In the genomic region with DNA sequence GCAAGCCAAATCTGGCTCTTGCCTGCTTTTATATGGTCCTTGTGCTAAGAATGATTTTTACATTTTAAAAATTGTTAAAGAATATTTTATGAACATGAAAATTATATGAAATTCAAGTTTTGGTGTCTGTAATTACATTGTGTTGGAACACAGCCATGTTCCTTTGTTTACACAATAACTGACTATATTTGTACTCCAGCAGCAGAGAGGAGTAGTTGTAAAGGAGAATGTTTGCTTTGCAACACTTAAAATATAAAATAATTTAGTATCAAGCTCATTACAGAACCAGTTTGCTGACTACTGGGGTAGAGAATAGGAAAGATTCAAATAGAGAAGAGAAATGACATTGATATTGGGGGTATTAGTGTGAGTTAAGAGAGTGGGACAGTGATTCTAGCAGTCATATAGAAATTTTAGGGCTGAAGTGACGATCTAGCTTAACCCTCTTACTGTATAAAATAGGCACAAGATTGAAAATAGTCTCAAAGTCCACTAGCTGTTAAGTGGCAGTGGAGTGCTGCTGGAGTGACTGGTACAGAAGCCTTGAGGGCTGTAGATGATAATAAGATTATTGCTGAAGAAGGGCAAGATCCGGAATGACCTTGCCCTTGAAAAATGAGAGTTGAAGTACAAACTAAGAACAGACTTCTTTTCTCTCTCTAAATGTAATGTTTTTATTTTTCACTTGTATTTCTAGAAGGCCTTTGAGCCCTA, we compare ENCODE assay signal across 34 cellular contexts. TPM values are rescaled to one million over a fixed set of nuclear protein-coding genes. Genes with fewer than 3 reads are reported as not detected.
DNase-seq lines count a peak whose midpoint lies in the region; ATAC-seq, FAIRE-seq and TF ChIP-seq lines count a peak whose summit lies in the region.
"Had no signal": no experiment of that assay in that cellular context is flagged by ENCODE, and none has a peak within 500 bp of the region (broad histone marks: within the 10 kb centered on the region; RNA-seq: fewer than 3 reads in every experiment).

No MANE protein-coding gene starts in this region.

- no peak for TF ChIP-seq POLR2A in uterus (IDR thresholded peaks at IDR 0.05)

- H3K4me1 ChIP-seq in small intestine (ENCODE audit: control insufficient read depth in 2 of 2, insufficient read depth in 1 of 2, low read depth in 1 of 2, low read length in 1 of 2) (peaks cover 4 to 6% of the 10 kb centered on the region in 2 donors), SJCRH30 (peaks cover 7% of the 10 kb centered on the region; the same call in 1 of the 2 replicates), uterus (no peaks in the 10 kb centered on the region)
- H3K4me1 ChIP-seq: neural progenitor cell had no signal

- peaks cover 84% of the 10 kb centered on the region for H3K4me1 Mint-ChIP-seq in activated T-cell treated with anti-CD3 and anti-CD28 coated beads, Interleukin-2, amount 50 U/mL, for 72 hours (ENCODE audit: low read depth)
- H3K4me1 Mint-ChIP-seq in activated T-cell treated with anti-CD3 and anti-CD28 coated beads, Interleukin-2, amount 50 U/mL, for 4 hours (ENCODE audit: low read depth) = peaks cover 35% of the 10 kb centered on the region
- H3K4me1 Mint-ChIP-seq in activated T-helper 2 cell treated with anti-CD3 and anti-CD28 coated beads, Interferon-gamma antibody, Interleukin-2, Interleukin-4, amounts not matched to agents 10 μg/mL and 5 μg/mL and 100 μg/mL, durations not matched to agents 14 hours and 24 hours and 36 hours (ENCODE audit: low read depth) = peaks cover 57% of the 10 kb centered on the region
- H3K4me1 Mint-ChIP-seq: neural progenitor cell had no signal

- no peaks in the 10 kb centered on the region for H3K27me3 Mint-ChIP-seq in activated T-cell treated with anti-CD3 and anti-CD28 coated beads, Interleukin-2, amount 50 U/mL, for 72 hours (ENCODE audit: low read depth)
- no peaks in the 10 kb centered on the region for H3K27me3 Mint-ChIP-seq in activated T-cell treated with anti-CD3 and anti-CD28 coated beads, Interleukin-2, amount 50 U/mL, for 4 hours (ENCODE audit: low read depth)
- H3K27me3 Mint-ChIP-seq in activated T-helper 2 cell treated with anti-CD3 and anti-CD28 coated beads, Interferon-gamma antibody, Interleukin-2, Interleukin-4, amounts not matched to agents 10 μg/mL and 5 μg/mL and 100 μg/mL, durations not matched to agents 14 hours and 24 hours and 36 hours (ENCODE audit: low read depth) = no peaks in the 10 kb centered on the region
- H3K27me3 Mint-ChIP-seq: activated CD4-positive, alpha-beta T cell treated with anti-CD3 and anti-CD28 coated beads for 36 hours had no signal

- H3K4me3 ChIP-seq in small intestine (ENCODE audit: low read depth in 1 of 2, low read length in 2 of 2) (no peak overlapping the region), SJCRH30 (no peak overlapping the region), uterus (no peak overlapping the region)
- H3K4me3 ChIP-seq: MG63, neural progenitor cell, stomach, tibial nerve had no signal

- TF ChIP-seq CTCF in uterus (IDR thresholded peaks at IDR 0.05) = no peak

- H3K9me3 Mint-ChIP-seq in activated T-cell treated with anti-CD3 and anti-CD28 coated beads, Interleukin-2, amount 50 U/mL, for 72 hours = no peaks in the 10 kb centered on the region
- no peaks in the 10 kb centered on the region for H3K9me3 Mint-ChIP-seq in activated T-cell treated with anti-CD3 and anti-CD28 coated beads, Interleukin-2, amount 50 U/mL, for 4 hours
- H3K9me3 Mint-ChIP-seq in activated T-helper 2 cell treated with anti-CD3 and anti-CD28 coated beads, Interferon-gamma antibody, Interleukin-2, Interleukin-4, amounts not matched to agents 10 μg/mL and 5 μg/mL and 100 μg/mL, durations not matched to agents 14 hours and 24 hours and 36 hours = no peaks in the 10 kb centered on the region
- H3K9me3 Mint-ChIP-seq: neural progenitor cell; T-helper 1 cell treated with Interleukin-12 subunit alpha and Interleukin-12 subunit beta and Interleukin-4 antibody, amounts not matched to agents 30 μg/mL and 1 μg/mL, for 36 hours had no signal

- ATAC-seq in activated T-cell treated with anti-CD3 and anti-CD28 coated beads, Interleukin-2, amount 50 U/mL, for 72 hours (replicated peaks in 1 of 2) = no peak
- ATAC-seq in activated T-cell treated with anti-CD3 and anti-CD28 coated beads, Interleukin-2, amount 50 U/mL, for 4 hours = no peak
- ATAC-seq in HG03571 (IDR thresholded peaks at IDR 0.05; ENCODE audit: unreplicated experiment) = no peak
- ATAC-seq: activated CD4-positive, alpha-beta T cell treated with anti-CD3 and anti-CD28 coated beads for 36 hours; sciatic nerve had no signal

- no peak for DNase-seq in activated T-cell treated with anti-CD3 and anti-CD28 coated beads, Interleukin-2, amount 50 U/mL, for 72 hours
- DNase-seq in activated T-cell treated with anti-CD3 and anti-CD28 coated beads, Interleukin-2, amount 50 U/mL, for 4 hours = no peak
- DNase-seq in NCI-H1105 treated with DMSO at 0.1 percent for 48 hours (lab: John Stamatoyannopoulos, UW) = peak; percentile 79
- no peak for DNase-seq in activated T-helper 2 cell treated with anti-CD3 and anti-CD28 coated beads, Interferon-gamma antibody, Interleukin-2, Interleukin-4, amounts not matched to agents 10 μg/mL and 5 μg/mL and 100 μg/mL, durations not matched to agents 14 hours and 24 hours and 36 hours (ENCODE audit: low spot score)
- peak; percentile 47 for DNase-seq in small intestine
- DNase-seq in SJCRH30 = no peak
- no peak for DNase-seq in uterus
- DNase-seq: activated CD4-positive, alpha-beta T cell treated with anti-CD3 and anti-CD28 coated beads for 36 hours; activated naive CD4-positive, alpha-beta T cell treated with anti-CD3 and anti-CD28 coated beads, Interleukin-2, amount 50 U/mL, for 16 hours; anterior cingulate cortex; dermis blood vessel endothelial cell; DMS 273 treated with DMSO at 0.1 percent for 48 hours; GF-D8; islet precursor cell; KBM-7; MG63; NCI-H1694; stimulated activated CD4-positive, alpha-beta T cell treated with anti-CD3 and anti-CD28 coated beads, Interleukin-15, amount 100 ng/mL, for 24 hours; stomach had no signal

- peaks cover 5 to 7% of the 10 kb centered on the region in 2 donors for H3K36me3 ChIP-seq in small intestine (ENCODE audit: control insufficient read depth in 2 of 2, insufficient read depth in 2 of 2, low read length in 2 of 2)
- H3K36me3 ChIP-seq in SJCRH30 = peaks cover 3% of the 10 kb centered on the region; the same call in 1 of the 2 replicates
- H3K36me3 ChIP-seq in uterus = no peaks in the 10 kb centered on the region

- H3K4me3 Mint-ChIP-seq in activated T-cell treated with anti-CD3 and anti-CD28 coated beads, Interleukin-2, amount 50 U/mL, for 72 hours = no peak overlapping the region
- no peak overlapping the region for H3K4me3 Mint-ChIP-seq in activated T-cell treated with anti-CD3 and anti-CD28 coated beads, Interleukin-2, amount 50 U/mL, for 4 hours
- no peak overlapping the region for H3K4me3 Mint-ChIP-seq in activated T-helper 2 cell treated with anti-CD3 and anti-CD28 coated beads, Interferon-gamma antibody, Interleukin-2, Interleukin-4, amounts not matched to agents 10 μg/mL and 5 μg/mL and 100 μg/mL, durations not matched to agents 14 hours and 24 hours and 36 hours (ENCODE audit: low read depth)
- H3K4me3 Mint-ChIP-seq: activated CD4-positive, alpha-beta T cell treated with anti-CD3 and anti-CD28 coated beads for 36 hours; neural progenitor cell; T-helper 1 cell treated with Interleukin-12 subunit alpha and Interleukin-12 subunit beta and Interleukin-4 antibody, amounts not matched to agents 30 μg/mL and 1 μg/mL, for 36 hours had no signal

- H3K27me3 ChIP-seq in small intestine (ENCODE audit: control insufficient read depth in 2 of 2, insufficient read depth in 2 of 2, low read length in 2 of 2) (no peaks in the 10 kb centered on the region), SJCRH30 (no peaks in the 10 kb centered on the region), uterus (no peaks in the 10 kb centered on the region)
- H3K27me3 ChIP-seq: MG63, neural progenitor cell, stomach, tibial nerve had no signal

- H3K27ac Mint-ChIP-seq in activated T-cell treated with anti-CD3 and anti-CD28 coated beads, Interleukin-2, amount 50 U/mL, for 72 hours = peak overlapping the region; percentile 11
- peak overlapping the region; percentile 11 for H3K27ac Mint-ChIP-seq in activated T-helper 2 cell treated with anti-CD3 and anti-CD28 coated beads, Interferon-gamma antibody, Interleukin-2, Interleukin-4, amounts not matched to agents 10 μg/mL and 5 μg/mL and 100 μg/mL, durations not matched to agents 14 hours and 24 hours and 36 hours
- H3K27ac Mint-ChIP-seq: activated CD4-positive, alpha-beta T cell treated with anti-CD3 and anti-CD28 coated beads for 36 hours; neural progenitor cell; T-helper 1 cell treated with Interleukin-12 subunit alpha and Interleukin-12 subunit beta and Interleukin-4 antibody, amounts not matched to agents 30 μg/mL and 1 μg/mL, for 36 hours had no signal

- H3K27ac ChIP-seq in small intestine (ENCODE audit: low read depth in 1 of 2, low read length in 1 of 2) (peak overlapping the region in 1 of 2 donors; percentile 20), SJCRH30 (no peak overlapping the region), uterus (no peak overlapping the region)
- H3K27ac ChIP-seq: C4-2B, neural progenitor cell, stomach, tibial nerve had no signal

- FAIRE-seq in small intestine (lab: Jason Lieb, UNC) = no peak
- FAIRE-seq: RCC 7860 had no signal

- H3K36me3 Mint-ChIP-seq in activated T-cell treated with anti-CD3 and anti-CD28 coated beads, Interleukin-2, amount 50 U/mL, for 72 hours (ENCODE audit: insufficient read depth in 2 of 2) = peaks cover 14 to 34% of the 10 kb centered on the region in 2 donors
- H3K36me3 Mint-ChIP-seq in activated T-cell treated with anti-CD3 and anti-CD28 coated beads, Interleukin-2, amount 50 U/mL, for 4 hours (ENCODE audit: insufficient read depth) = peaks cover 52% of the 10 kb centered on the region
- peaks cover 74% of the 10 kb centered on the region for H3K36me3 Mint-ChIP-seq in activated T-helper 2 cell treated with anti-CD3 and anti-CD28 coated beads, Interferon-gamma antibody, Interleukin-2, Interleukin-4, amounts not matched to agents 10 μg/mL and 5 μg/mL and 100 μg/mL, durations not matched to agents 14 hours and 24 hours and 36 hours (ENCODE audit: low read depth)

- intact Hi-C loops in activated T-helper 2 cell treated with anti-CD3 and anti-CD28 coated beads, Interferon-gamma antibody, Interleukin-2, Interleukin-4, amounts not matched to agents 10 μg/mL and 5 μg/mL and 100 μg/mL, durations not matched to agents 14 hours and 24 hours and 36 hours (cut with micrococcal nuclease) = no loop called here
- intact Hi-C loops in uterus (cut with DNase I; ENCODE audit: low total_unique reads) = no loop called here

- no peaks in the 10 kb centered on the region for H3K9me3 ChIP-seq in small intestine (ENCODE audit: control insufficient read depth, low read depth)
- H3K9me3 ChIP-seq in SJCRH30 (replicated peaks) = no peaks in the 10 kb centered on the region
- no peaks in the 10 kb centered on the region for H3K9me3 ChIP-seq in uterus
- H3K9me3 ChIP-seq: MG63, stomach, tibial nerve had no signal

- 19 to 55% (median 21%) methylated on average over 2 of the region's 2 CpGs for WGBS in small intestine, 3 donors

RNA-seq across cellular contexts. Expression of gene SGPL1, which starts 28.2 kb away (rescaled TPM):
- total RNA-seq in activated T-cell treated with anti-CD3 and anti-CD28 coated beads, Interleukin-2, amount 50 U/mL, for 72 hours = 10 to 100 TPM; 61.3 to 77.6 TPM
- total RNA-seq in activated T-cell treated with anti-CD3 and anti-CD28 coated beads, Interleukin-2, amount 50 U/mL, for 4 hours = 10 to 100 TPM; 71.3 to 98.9 (median 90.5) TPM
- total RNA-seq in activated T-helper 2 cell treated with anti-CD3 and anti-CD28 coated beads, Interferon-gamma antibody, Interleukin-2, Interleukin-4, amounts not matched to agents 10 μg/mL and 5 μg/mL and 100 μg/mL, durations not matched to agents 14 hours and 24 hours and 36 hours = 124 and 139 TPM in 2 replicates
- polyA plus RNA-seq in small intestine = 10 to 100 TPM in 2 of 3 donors, 1 to 10 TPM in 1; 10.0 to 18.4 (median 14.3) TPM
- total RNA-seq in SJCRH30 (2014; rRNA removed; shearing (Covaris generic)) = 37.9 and 41.4 TPM in 2 replicates
- total RNA-seq in uterus = 10 to 100 TPM; 13.3 to 59.7 (median 27.3) TPM

RNA-seq across cellular contexts. Expression of gene PCBD1, which starts 44.4 kb away (rescaled TPM):
- 10 to 100 TPM; 40.3 to 49.1 TPM for total RNA-seq in activated T-cell treated with anti-CD3 and anti-CD28 coated beads, Interleukin-2, amount 50 U/mL, for 72 hours
- total RNA-seq in activated T-cell treated with anti-CD3 and anti-CD28 coated beads, Interleukin-2, amount 50 U/mL, for 4 hours = 10 to 100 TPM; 27.9 to 30.9 (median 28.8) TPM
- total RNA-seq in activated T-helper 2 cell treated with anti-CD3 and anti-CD28 coated beads, Interferon-gamma antibody, Interleukin-2, Interleukin-4, amounts not matched to agents 10 μg/mL and 5 μg/mL and 100 μg/mL, durations not matched to agents 14 hours and 24 hours and 36 hours = 72.0 and 73.8 TPM in 2 replicates
- 100 to 1,000 TPM in 1 of 3 donors, 10 to 100 TPM in 2; 67.3 to 147 (median 75.9) TPM for polyA plus RNA-seq in small intestine
- total RNA-seq in SJCRH30 (2014; rRNA removed; shearing (Covaris generic)) = 25.5 TPM in 2 replicates
- total RNA-seq in uterus = 10 to 100 TPM; 18.4 to 52.8 (median 27.9) TPM

RNA-seq across cellular contexts. Expression of gene TBATA, which starts 58.8 kb away (rescaled TPM):
- not detected for total RNA-seq in activated T-cell treated with anti-CD3 and anti-CD28 coated beads, Interleukin-2, amount 50 U/mL, for 72 hours
- total RNA-seq in activated T-cell treated with anti-CD3 and anti-CD28 coated beads, Interleukin-2, amount 50 U/mL, for 4 hours = not detected
- total RNA-seq in activated T-helper 2 cell treated with anti-CD3 and anti-CD28 coated beads, Interferon-gamma antibody, Interleukin-2, Interleukin-4, amounts not matched to agents 10 μg/mL and 5 μg/mL and 100 μg/mL, durations not matched to agents 14 hours and 24 hours and 36 hours = not detected in 2 replicates
- polyA plus RNA-seq in small intestine = not detected
- not detected in 2 replicates for total RNA-seq in SJCRH30 (2014; rRNA removed; shearing (Covaris generic))
- not detected for total RNA-seq in uterus
- total RNA-seq: activated CD4-positive, alpha-beta T cell treated with anti-CD3 and anti-CD28 coated beads for 36 hours; activated CD8-positive, alpha-beta memory T cell treated with anti-CD3 and anti-CD28 coated beads for 36 hours; cardiac septum; dermis blood vessel endothelial cell; fibroblast of lung; HT-29; lung microvascular endothelial cell; posterior vena cava; sciatic nerve; SK-MEL-5; stomach; tibial nerve had no signal
- polyA plus RNA-seq: AG04450, fibroblast of lung, stomach had no signal

Comparison
In these comparisons a context has a peak if more than half of its experiments do, and no peak if none do; other contexts are left out.
1. DNase-seq: peak in NCI-H1105 treated with DMSO at 0.1 percent for 48 hours (single experiment) and small intestine (single experiment); none in activated T-cell treated with anti-CD3 and anti-CD28 coated beads, Interleukin-2, amount 50 U/mL, for 72 hours (0 of 2), activated T-cell treated with anti-CD3 and anti-CD28 coated beads, Interleukin-2, amount 50 U/mL, for 4 hours (single experiment), activated T-helper 2 cell treated with anti-CD3 and anti-CD28 coated beads, Interferon-gamma antibody, Interleukin-2, Interleukin-4, amounts not matched to agents 10 μg/mL and 5 μg/mL and 100 μg/mL, durations not matched to agents 14 hours and 24 hours and 36 hours (single experiment), SJCRH30 (0 of 2) and uterus (0 of 2).